ENCODE assay signal across 8 cellular contexts in the genomic region with DNA sequence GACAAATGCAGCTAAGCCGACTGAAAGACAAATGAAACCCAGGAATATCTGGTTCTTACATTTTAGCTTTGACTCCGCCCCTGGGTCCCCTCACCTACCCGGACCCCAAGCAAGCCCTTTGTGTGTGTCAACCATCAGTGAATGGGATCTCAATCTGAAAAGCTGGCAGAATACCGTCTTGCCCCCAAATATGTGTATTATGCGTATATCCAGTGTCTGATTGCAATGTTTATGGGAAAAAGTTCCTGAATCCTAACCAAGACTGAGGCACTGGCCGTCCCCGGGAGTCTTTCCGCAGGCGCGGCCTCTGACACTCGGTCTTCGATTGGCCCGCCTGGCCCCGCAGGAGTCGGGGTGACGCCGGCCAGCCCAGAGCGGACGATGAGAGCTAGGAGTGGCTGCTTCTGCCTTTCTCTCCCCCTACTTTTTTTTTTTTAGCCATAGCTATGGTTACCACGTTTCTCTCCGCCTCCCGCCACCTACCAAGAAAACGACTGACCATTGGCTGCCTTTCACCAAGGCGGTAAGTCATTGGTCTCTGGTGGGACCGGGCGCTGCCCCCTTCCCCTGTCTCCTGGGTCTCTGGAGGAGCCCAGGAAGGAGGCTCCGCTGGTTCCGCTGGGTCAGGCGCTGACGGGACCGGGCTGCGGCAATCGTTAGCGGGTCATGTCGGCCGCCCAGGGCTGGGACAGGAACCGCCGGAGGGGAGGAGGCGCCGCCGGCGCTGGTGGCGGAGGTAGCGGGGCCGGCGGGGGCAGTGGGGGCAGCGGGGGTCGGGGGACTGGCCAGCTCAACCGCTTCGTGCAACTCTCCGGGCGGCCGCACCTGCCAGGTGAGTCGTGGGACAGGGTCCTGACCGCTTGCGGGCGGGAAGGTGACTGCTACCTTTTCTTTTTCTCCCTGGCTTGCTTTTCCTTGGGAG. TPM values are rescaled to one million over a fixed set of nuclear protein-coding genes. Genes with fewer than 3 reads are reported as not detected.
A peak's percentile ranks its signal among the peaks of the same experiment; 100 is the strongest.
DNase-seq lines count a peak whose midpoint lies in the region; TF ChIP-seq lines count a peak whose summit lies in the region.

TSS of gene KLHDC10 (plus strand) at position 557 of the 922 bp plus-strand sequence. CDS start at position 667, 110 bp downstream.

- H3K23me2 ChIP-seq in H9 (ENCODE audit: insufficient read length, low read depth, low read length, poor library complexity, severe bottlenecking) = peaks cover 8% of the 10 kb centered on the region

- H3K18ac ChIP-seq in H9 (ENCODE audit: insufficient read length, low read depth, low read length) = peak within 1 kb of the TSS; percentile 91

- H2BK5ac ChIP-seq in H9 (ENCODE audit: insufficient read length, low read length) = no peak within 1 kb of the TSS

- peak within 1 kb of the TSS; percentile 34 for H3K27ac ChIP-seq in H9 (ENCODE audit: insufficient read length, low read depth, low read length)

- H3K4me3 ChIP-seq in MG63 (peak within 1 kb of the TSS; percentile 73), fibroblast of pulmonary artery (replicated peaks; ENCODE audit: low read depth, low read length) (peak within 1 kb of the TSS; percentile 94)

- H3K9me3 ChIP-seq in H9 (ENCODE audit: control insufficient read depth, low read depth, low read length) (no peaks in the 10 kb centered on the region), MG63 (no peaks in the 10 kb centered on the region)

- H4K20me1 ChIP-seq in H9 (ENCODE audit: control insufficient read depth, insufficient read depth, insufficient read length) = no peaks in the 10 kb centered on the region

- no peaks in the 10 kb centered on the region for H3K79me1 ChIP-seq in H9 (ENCODE audit: insufficient read depth, low read depth, low read length, poor library complexity, severe bottlenecking)

- no peaks in the 10 kb centered on the region for H3K9me3 Mint-ChIP-seq in H9
- no peaks in the 10 kb centered on the region for H3K9me3 Mint-ChIP-seq in nephron
- no peaks in the 10 kb centered on the region for H3K9me3 Mint-ChIP-seq in stimulated activated naive CD8-positive, alpha-beta T cell treated with anti-CD3 and anti-CD28 coated beads, Interleukin-15, Interleukin-2, amounts not matched to agents 100 ng/mL and 50 ng/mL, for 24 hours

- H3K4me3 Mint-ChIP-seq in H9 = peak within 1 kb of the TSS; percentile 80 to 86
- H3K4me3 Mint-ChIP-seq in nephron = peak within 1 kb of the TSS; percentile 93 to 97 (median 95)
- peak within 1 kb of the TSS; percentile 95 for H3K4me3 Mint-ChIP-seq in stimulated activated naive CD8-positive, alpha-beta T cell treated with anti-CD3 and anti-CD28 coated beads, Interleukin-15, Interleukin-2, amounts not matched to agents 100 ng/mL and 50 ng/mL, for 24 hours

- TF ChIP-seq CTCF in H9 (conservative IDR thresholded peaks at IDR 0.05) = no peak
- TF ChIP-seq CTCF in fibroblast of pulmonary artery (IDR thresholded peaks at IDR 0.05; ENCODE audit: low read length, missing control alignments) = no peak
- TF ChIP-seq CTCF in nephron (IDR thresholded peaks at IDR 0.05; ENCODE audit: unreplicated experiment in 3 of 3) = no peak

- no peak within 1 kb of the TSS for H3K23ac ChIP-seq in H9 (ENCODE audit: insufficient read length, low read depth, low read length)

- no peaks in the 10 kb centered on the region for H3K27me3 ChIP-seq in H9 (ENCODE audit: insufficient read depth, low read length)
- H3K27me3 ChIP-seq in MG63 = no peaks in the 10 kb centered on the region

- no peaks in the 10 kb centered on the region; a peak in 1 of 7 replicates for H3K36me3 Mint-ChIP-seq in H9 (ENCODE audit: insufficient read depth in 1 of 3, low read depth in 3 of 3)
- H3K36me3 Mint-ChIP-seq in nephron (ENCODE audit: low read depth) = peaks cover 9% of the 10 kb centered on the region
- H3K36me3 Mint-ChIP-seq in stimulated activated naive CD8-positive, alpha-beta T cell treated with anti-CD3 and anti-CD28 coated beads, Interleukin-15, Interleukin-2, amounts not matched to agents 100 ng/mL and 50 ng/mL, for 24 hours (ENCODE audit: low read depth) = peaks cover 8% of the 10 kb centered on the region

- peak; percentile 98 for DNase-seq in ELR (ENCODE audit: low read depth)
- peak; percentile 98 for DNase-seq in H9
- DNase-seq in MG63 = peak; percentile 94
- peak; percentile 93 for DNase-seq in SHP77 treated with DMSO at 0.1 percent for 48 hours (lab: John Stamatoyannopoulos, UW)
- peak; percentile 98 for DNase-seq in activated effector memory CD4-positive, alpha-beta T cell treated with anti-CD3 and anti-CD28 coated beads, Interleukin-2, amount 50 U/mL, for 16 hours
- peak; percentile 99 for DNase-seq in fibroblast of pulmonary artery (ENCODE audit: low read depth)

- peak within 1 kb of the TSS; percentile 97 for H3K14ac ChIP-seq in H9 (ENCODE audit: insufficient read depth, low read length)

- peak within 1 kb of the TSS; percentile 86 for H3K9ac ChIP-seq in H9 (ENCODE audit: extremely low read depth, insufficient read length, low read length)

- H2BK20ac ChIP-seq in H9 (ENCODE audit: low read depth, low read length, poor library complexity, severe bottlenecking) = no peak within 1 kb of the TSS

- H2AFZ ChIP-seq in H9 (ENCODE audit: low read length) = peak within 1 kb of the TSS; percentile 93

- H4K91ac ChIP-seq in H9 (ENCODE audit: insufficient read length, low read depth, low read length) = no peak within 1 kb of the TSS

- no peak within 1 kb of the TSS for H3K56ac ChIP-seq in H9 (ENCODE audit: insufficient read length, low read depth, low read length)

- H3K36me3 ChIP-seq in MG63 = no peaks in the 10 kb centered on the region

- no peak within 1 kb of the TSS for H2BK120ac ChIP-seq in H9 (ENCODE audit: low read depth, low read length, poor library complexity, severe bottlenecking)

- no peak within 1 kb of the TSS for H3K4ac ChIP-seq in H9 (ENCODE audit: low read depth, low read length)

- H3K4me2 ChIP-seq in H9 (ENCODE audit: insufficient read depth, insufficient read length, low read length) = peak within 1 kb of the TSS; percentile 92

- no peak within 1 kb of the TSS for H3T11ph ChIP-seq in H9 (ENCODE audit: low read length)

- no CpG with 5 or more reads among the region's 57 CpGs for WGBS in H9 (ENCODE audit: extremely low coverage, insufficient read length, low lambda C conversion rate)

- H3K27me3 Mint-ChIP-seq in H9 (ENCODE audit: low read depth) = no peaks in the 10 kb centered on the region
- no peaks in the 10 kb centered on the region for H3K27me3 Mint-ChIP-seq in nephron (ENCODE audit: low read depth)
- H3K27me3 Mint-ChIP-seq in stimulated activated naive CD8-positive, alpha-beta T cell treated with anti-CD3 and anti-CD28 coated beads, Interleukin-15, Interleukin-2, amounts not matched to agents 100 ng/mL and 50 ng/mL, for 24 hours = no peaks in the 10 kb centered on the region

- H3K4me1 Mint-ChIP-seq in H9 (peaks cover 22 to 26% of the 10 kb centered on the region in 2 experiments), nephron (peaks cover 43% of the 10 kb centered on the region)
- H3K4me1 Mint-ChIP-seq in stimulated activated naive CD8-positive, alpha-beta T cell treated with anti-CD3 and anti-CD28 coated beads, Interleukin-15, Interleukin-2, amounts not matched to agents 100 ng/mL and 50 ng/mL, for 24 hours (ENCODE audit: low read depth) = peaks cover 47% of the 10 kb centered on the region

- peaks cover 5% of the 10 kb centered on the region; the same call in 1 of the 2 replicates for H3K79me2 ChIP-seq in H9 (ENCODE audit: insufficient read depth, low read length)

- H2BK12ac ChIP-seq in H9 (ENCODE audit: insufficient read length, low read depth, low read length) = no peak within 1 kb of the TSS

- no peak within 1 kb of the TSS for H2AK5ac ChIP-seq in H9 (ENCODE audit: insufficient read length, low read length)

- H3K27ac Mint-ChIP-seq in H9 = peak within 1 kb of the TSS; percentile 78 to 93 (median 88)
- peak within 1 kb of the TSS; percentile 70 to 90 (median 84) for H3K27ac Mint-ChIP-seq in nephron
- H3K27ac Mint-ChIP-seq in stimulated activated naive CD8-positive, alpha-beta T cell treated with anti-CD3 and anti-CD28 coated beads, Interleukin-15, Interleukin-2, amounts not matched to agents 100 ng/mL and 50 ng/mL, for 24 hours = peak within 1 kb of the TSS; percentile 66

- H3K4me1 ChIP-seq in H9 (ENCODE audit: insufficient read depth, low read length) = no peaks in the 10 kb centered on the region

- no peak within 1 kb of the TSS for H2BK15ac ChIP-seq in H9 (ENCODE audit: low read depth, low read length)

- no peak within 1 kb of the TSS for H4K8ac ChIP-seq in H9 (replicated peaks; ENCODE audit: insufficient read length, low read depth, low read length)

- no peak within 1 kb of the TSS for H4K5ac ChIP-seq in H9 (ENCODE audit: insufficient read length, low read depth, low read length)

RNA-seq across cellular contexts. Expression of gene KLHDC10, which starts in this region (rescaled TPM):
- total RNA-seq in H9 (2021) = 16.7 and 17.3 TPM in 2 replicates
- total RNA-seq in MG63 (2014; rRNA removed; shearing (Covaris generic); ENCODE audit: low replicate concordance) = 8.8 and 11.6 TPM in 2 replicates

Comparison
In these comparisons a context has a peak if more than half of its experiments do, and no peak if none do; other contexts are left out.
1. Peak in every context shown above with its lines: DNase-seq, H3K4me3 ChIP-seq and H3K27ac ChIP-seq.